In the genomic region with DNA sequence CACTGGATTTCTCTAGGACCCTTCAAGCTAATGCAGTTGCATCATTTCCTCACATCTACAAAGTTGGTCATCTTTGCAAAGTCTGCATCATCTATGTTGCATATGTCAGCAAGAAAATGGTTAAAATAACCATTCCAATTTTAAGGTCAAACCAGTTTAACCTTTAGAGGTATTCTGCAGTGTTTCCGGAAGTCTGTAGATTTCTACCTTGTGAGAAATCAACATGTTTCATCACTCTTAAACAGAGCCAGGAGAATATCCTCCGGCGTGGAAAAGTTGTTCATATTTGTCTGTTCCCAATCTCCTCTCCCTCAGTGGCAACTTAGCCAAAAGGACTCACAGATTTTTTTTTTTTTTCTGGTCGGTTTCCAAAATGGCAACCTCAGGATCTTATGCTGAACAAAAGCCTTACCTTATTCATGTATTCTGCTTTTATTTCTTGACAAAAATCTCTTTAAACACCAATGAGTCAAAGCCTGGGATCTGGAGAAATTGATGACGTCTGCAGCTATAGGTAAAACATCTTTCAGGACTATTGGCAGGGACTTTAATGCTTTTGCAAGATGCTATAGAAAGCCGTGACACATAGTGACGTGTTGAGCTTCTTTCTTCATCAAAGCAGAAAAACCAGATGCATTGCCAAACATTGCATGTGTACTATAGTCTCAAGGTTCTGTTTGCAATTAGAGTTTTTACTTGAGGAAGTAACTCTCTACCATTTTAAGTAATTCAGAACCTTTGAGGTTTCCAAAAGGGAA, we compare ENCODE assay signal across 1 cellular context.
TF ChIP-seq lines count a peak whose summit lies in the region.

No MANE protein-coding gene starts in this region.

TF ChIP-seq in A549, 52 proteins besides CTCF, POLR2A, EP300 and RAD21 (continued from another document):
- TF ChIP-seq, protein P1, sequence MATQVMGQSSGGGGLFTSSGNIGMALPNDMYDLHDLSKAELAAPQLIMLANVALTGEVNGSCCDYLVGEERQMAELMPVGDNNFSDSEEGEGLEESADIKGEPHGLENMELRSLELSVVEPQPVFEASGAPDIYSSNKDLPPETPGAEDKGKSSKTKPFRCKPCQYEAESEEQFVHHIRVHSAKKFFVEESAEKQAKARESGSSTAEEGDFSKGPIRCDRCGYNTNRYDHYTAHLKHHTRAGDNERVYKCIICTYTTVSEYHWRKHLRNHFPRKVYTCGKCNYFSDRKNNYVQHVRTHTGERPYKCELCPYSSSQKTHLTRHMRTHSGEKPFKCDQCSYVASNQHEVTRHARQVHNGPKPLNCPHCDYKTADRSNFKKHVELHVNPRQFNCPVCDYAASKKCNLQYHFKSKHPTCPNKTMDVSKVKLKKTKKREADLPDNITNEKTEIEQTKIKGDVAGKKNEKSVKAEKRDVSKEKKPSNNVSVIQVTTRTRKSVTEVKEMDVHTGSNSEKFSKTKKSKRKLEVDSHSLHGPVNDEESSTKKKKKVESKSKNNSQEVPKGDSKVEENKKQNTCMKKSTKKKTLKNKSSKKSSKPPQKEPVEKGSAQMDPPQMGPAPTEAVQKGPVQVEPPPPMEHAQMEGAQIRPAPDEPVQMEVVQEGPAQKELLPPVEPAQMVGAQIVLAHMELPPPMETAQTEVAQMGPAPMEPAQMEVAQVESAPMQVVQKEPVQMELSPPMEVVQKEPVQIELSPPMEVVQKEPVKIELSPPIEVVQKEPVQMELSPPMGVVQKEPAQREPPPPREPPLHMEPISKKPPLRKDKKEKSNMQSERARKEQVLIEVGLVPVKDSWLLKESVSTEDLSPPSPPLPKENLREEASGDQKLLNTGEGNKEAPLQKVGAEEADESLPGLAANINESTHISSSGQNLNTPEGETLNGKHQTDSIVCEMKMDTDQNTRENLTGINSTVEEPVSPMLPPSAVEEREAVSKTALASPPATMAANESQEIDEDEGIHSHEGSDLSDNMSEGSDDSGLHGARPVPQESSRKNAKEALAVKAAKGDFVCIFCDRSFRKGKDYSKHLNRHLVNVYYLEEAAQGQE (IDR thresholded peaks at IDR 0.05), result no peak
- TF ChIP-seq ZFP36 (IDR thresholded peaks at IDR 0.05; ENCODE audit: borderline replicate concordance, partially characterized antibody) (no peak), SMC3 (IDR thresholded peaks at IDR 0.05) (0 out of 3 replicates have a peak, but pooled peaks have one; percentile 9), PHF8 (IDR thresholded peaks at IDR 0.05; ENCODE audit: borderline replicate concordance, low read depth) (no peak), EHMT2 (IDR thresholded peaks at IDR 0.05; ENCODE audit: low read depth) (no peak), JUN (IDR thresholded peaks at IDR 0.05) (peak; percentile 34 to 54; a peak in 3 of 5 replicates), CHD2 (IDR thresholded peaks at IDR 0.05; ENCODE audit: low read length, partially characterized antibody) (no peak), NR3C1 (IDR thresholded peaks at IDR 0.05) (no peak), ESRRA (IDR thresholded peaks at IDR 0.05; ENCODE audit: borderline replicate concordance, low read length) (no peak), EHF (CRISPR knock-in tag; IDR thresholded peaks at IDR 0.05) (no peak), RFX5 (IDR thresholded peaks at IDR 0.05) (no peak), HDAC2 (IDR thresholded peaks at IDR 0.05) (no peak), CBX2 (IDR thresholded peaks at IDR 0.05; ENCODE audit: borderline replicate concordance, low read depth) (no peak)
